8 cellular contexts compared by ENCODE assay signal in genomic region chr9:6681147-6681956, GRCh38.
DNase-seq lines count a peak whose midpoint lies in the region; ATAC-seq and TF ChIP-seq lines count a peak whose summit lies in the region.

No MANE protein-coding gene starts in this region.

- peak; percentile 98 to 100 for DNase-seq in NCI-H1930 (lab: John Stamatoyannopoulos, UW)
- peak; percentile 81 for DNase-seq in T-helper 9 cell
- peak; percentile 99 for DNase-seq in astrocyte of the hippocampus (ENCODE audit: low read depth, low spot score)
- peak; percentile 94 for DNase-seq in hippocampal formation (lab: John Stamatoyannopoulos, UW)
- DNase-seq in retinal pigment epithelial cell (ENCODE audit: low read depth) = peak; percentile 96
- no peak for DNase-seq in HAP-1 (ENCODE audit: low spot score in 2 of 2)

- TF ChIP-seq CTCF in retinal pigment epithelial cell (conservative IDR thresholded peaks at IDR 0.05; ENCODE audit: low read depth, low read length) = no peak

- H3K9me3 ChIP-seq in HAP-1 = no peaks in the 10 kb centered on the region

- ATAC-seq in GM18502 (IDR thresholded peaks at IDR 0.05; ENCODE audit: poor library complexity, unreplicated experiment) (peak; percentile 76), HG02970 (IDR thresholded peaks at IDR 0.05; ENCODE audit: low FRiP score, unreplicated experiment) (peak; percentile 65)

- no peaks in the 10 kb centered on the region for H3K4me1 ChIP-seq in HAP-1

- in situ Hi-C loops in HAP-1 (cut with MboI; ENCODE audit: low sequenced_read_pairs) = no loop called here

- no peaks in the 10 kb centered on the region for H3K36me3 ChIP-seq in HAP-1 (replicated peaks)

- H3K27me3 ChIP-seq in HAP-1 (ENCODE audit: low read depth) = no peaks in the 10 kb centered on the region

- H3K4me3 ChIP-seq in retinal pigment epithelial cell (ENCODE audit: low read length) (peak overlapping the region; percentile 86), HAP-1 (no peak overlapping the region)

Comparison
In these comparisons a context has a peak if more than half of its experiments do, and no peak if none do; other contexts are left out.
1. DNase-seq: peak in NCI-H1930 (2 of 2), T-helper 9 cell (single experiment), astrocyte of the hippocampus (single experiment), hippocampal formation (2 of 2) and retinal pigment epithelial cell (single experiment); none in HAP-1 (0 of 2).